ENCODE assay signal across 18 cellular contexts in genomic region chr14:104739546-104740516, GRCh38. TPM values are rescaled to one million over a fixed set of nuclear protein-coding genes. Genes with fewer than 3 reads are reported as not detected.
DNase-seq lines count a peak whose midpoint lies in the region; ATAC-seq, FAIRE-seq and TF ChIP-seq lines count a peak whose summit lies in the region.
"Had no signal": no experiment of that assay in that cellular context is flagged by ENCODE, and none has a peak within 500 bp of the region (broad histone marks: within the 10 kb centered on the region; RNA-seq: fewer than 3 reads in every experiment).

No MANE protein-coding gene starts in this region.

- H4K20me1 ChIP-seq in GM12878 (ENCODE audit: control insufficient read depth, insufficient read depth) (no peaks in the 10 kb centered on the region), osteoblast (ENCODE audit: insufficient read depth, low read length) (no peaks in the 10 kb centered on the region)

- in situ Hi-C loops in GM12878 (cut with MboI), result no loop called here

- no peaks in the 10 kb centered on the region for H3K4me1 ChIP-seq in GM12878 (ENCODE audit: control insufficient read depth, insufficient read depth, low read length)
- peaks cover 10% of the 10 kb centered on the region for H3K4me1 ChIP-seq in osteoblast (ENCODE audit: insufficient read depth, low read length)

- POLR2A ChIA-PET in GM12878 (lab: Charles Lee), result no interaction called here

- RAD21 ChIA-PET in GM12878 (lab: Charles Lee; ENCODE audit: unreplicated experiment), result no interaction called here

- no peak for FAIRE-seq in GM12878 (lab: Jason Lieb, UNC)
- FAIRE-seq: D721Med had no signal

- TF ChIP-seq EP300 in Ishikawa (IDR thresholded peaks at IDR 0.05; ENCODE audit: borderline replicate concordance), result no peak
- no peak for TF ChIP-seq EP300 in GM12878 (IDR thresholded peaks at IDR 0.05; ENCODE audit: borderline replicate concordance in 1 of 2, control insufficient read depth in 1 of 2, low read depth in 2 of 2, low read length in 2 of 2)

- no peaks in the 10 kb centered on the region for H3K9me3 ChIP-seq in GM12878 (replicated peaks; ENCODE audit: control insufficient read depth, insufficient read depth, low read length)
- H3K9me3 ChIP-seq in osteoblast (ENCODE audit: low read depth, low read length), result no peaks in the 10 kb centered on the region

- H2AFZ ChIP-seq in GM12878 (ENCODE audit: control insufficient read depth, low read depth, low read length) (no peak overlapping the region), osteoblast (ENCODE audit: low read length) (no peak overlapping the region)

- no peak overlapping the region for H3K4me2 ChIP-seq in GM12878 (ENCODE audit: control insufficient read depth, insufficient read depth)
- H3K4me2 ChIP-seq in osteoblast (ENCODE audit: insufficient read depth, low read length), result no peak overlapping the region

- ATAC-seq in GM12878, result no peak
- no peak for ATAC-seq in GM21360 (IDR thresholded peaks at IDR 0.05; ENCODE audit: unreplicated experiment)
- ATAC-seq: PC-3, SK-N-SH treated with all-trans-retinoic acid at 6 μM for 48 hours had no signal

- WGBS in GM12878 (ENCODE audit: insufficient coverage, insufficient replicate concordance, low lambda C conversion rate, missing lambda C conversion rate), result 41% methylated on average over 28 of the region's 29 CpGs

- no peak overlapping the region for H3K9ac ChIP-seq in GM12878 (ENCODE audit: control insufficient read depth, insufficient read depth, low read length)

- SMC1A ChIA-PET in GM12878 (lab: Charles Lee; ENCODE audit: uncharacterized antibody, unreplicated experiment), result interaction anchor here (0.6 kb wide), 1 partner anchor 9 kb away, joined by 3 read pairs; no protein-coding TSS in a partner anchor

- no peak overlapping the region for H3K4me3 ChIP-seq in GM12864 (ENCODE audit: low read depth, low read length)
- H3K4me3 ChIP-seq in GM12878, result no peak overlapping the region
- H3K4me3 ChIP-seq in osteoblast (ENCODE audit: insufficient read depth, low read length), result no peak overlapping the region

- no peaks in the 10 kb centered on the region; a peak in 3 of 4 replicates for H3K27me3 ChIP-seq in GM12878 (replicated peaks in 1 of 2; ENCODE audit: control insufficient read depth in 2 of 2, insufficient read depth in 2 of 2, low read length in 1 of 2)
- no peaks in the 10 kb centered on the region for H3K27me3 ChIP-seq in osteoblast (ENCODE audit: insufficient read depth, low read length)

- no TSS peak for BruUV-seq in GM12878 (replicated peaks; lab: Mats Ljungman, UMichigan)

- CTCF ChIA-PET in GM12878 (lab: Yijun Ruan, JAX), result interaction anchor here (1.3 kb wide), 1 partner anchor 66 kb away, joined by 3 read pairs; no protein-coding TSS in a partner anchor

- peak; percentile 16 for DNase-seq in GM12864 (ENCODE audit: low read depth)
- no peak for DNase-seq in GM12878 (ENCODE audit: low read depth, low spot score)
- peak; percentile 77 for DNase-seq in osteoblast (ENCODE audit: insufficient read length, low spot score, missing footprints)
- DNase-seq in retina, result no peak
- DNase-seq in NCI-H1092 treated with DMSO at 0.1 percent for 48 hours (lab: John Stamatoyannopoulos, UW), result no peak
- DNase-seq: GF-D8, GOT3, MV-4-11, NCI-H1436 treated with DMSO at 0.1 percent for 48 hours, NCI-H2107, NCI-H226, PC-3, Right ventricle myocardium superior had no signal

- H3K79me2 ChIP-seq in GM12878 (ENCODE audit: control insufficient read depth, insufficient read depth, low read length) (no peaks in the 10 kb centered on the region), osteoblast (ENCODE audit: insufficient read depth, low read length) (no peaks in the 10 kb centered on the region)

- H3K36me3 ChIP-seq in GM12878 (ENCODE audit: control insufficient read depth in 2 of 2, insufficient read depth in 2 of 2, low read length in 1 of 2), result no peaks in the 10 kb centered on the region
- no peaks in the 10 kb centered on the region for H3K36me3 ChIP-seq in osteoblast (ENCODE audit: insufficient read depth, low read length)

- intact Hi-C loops in GM12878 (cut with micrococcal nuclease; ENCODE audit: unreplicated experiment), result no loop called here

- no peak for TF ChIP-seq CTCF in GM12864 (IDR thresholded peaks at IDR 0.05; ENCODE audit: low read depth, low read length, missing control alignments)
- TF ChIP-seq CTCF in GM12878 (IDR thresholded peaks at IDR 0.05 in 2 of 3, conservative IDR thresholded peaks at IDR 0.05 in 1 of 3; ENCODE audit: control insufficient read depth in 2 of 3, extremely low read depth in 1 of 3, insufficient read depth in 1 of 3, low read depth in 3 of 3, low read length in 3 of 3), result no peak
- no peak for TF ChIP-seq CTCF in osteoblast (IDR thresholded peaks at IDR 0.05; ENCODE audit: extremely low read depth, low read depth, low read length)

- TF ChIP-seq POLR2A in GM12878 (IDR thresholded peaks at IDR 0.05; ENCODE audit: low read depth, low read length), result no peak

- H3K27ac ChIP-seq in GM12878 (ENCODE audit: control insufficient read depth, insufficient read depth), result no peak overlapping the region
- no peak overlapping the region for H3K27ac ChIP-seq in osteoblast (ENCODE audit: low read depth, low read length)

- TF ChIP-seq RAD21 in Ishikawa (IDR thresholded peaks at IDR 0.05; ENCODE audit: low read depth) (0 out of 2 replicates have a peak, but pooled peaks have one; percentile 6), GM12878 (IDR thresholded peaks at IDR 0.05; ENCODE audit: insufficient read depth, low read depth, low read length) (no peak)

RNA-seq across cellular contexts. Expression of gene SIVA1, which starts 13.1 kb away (rescaled TPM):
- 37.5 and 51.8 TPM in 2 replicates for total RNA-seq in GM12878 (2013; cell fraction: nucleolus; rRNA removed)
- 182 and 197 TPM in 2 replicates for total RNA-seq in GM12878 (2014; rRNA removed)
- total RNA-seq in GM12878 (2014; rRNA removed; fragmentation: Illumina TruSeq; extraction: Trizol), result 18.8 and 26.6 TPM in 2 replicates
- total RNA-seq in GM12878 (2021), result 128 and 137 TPM in 2 replicates
- 32.1 TPM for polyA plus RNA-seq in GM12878 (2011; ENCODE audit: low read depth)
- polyA plus RNA-seq in GM12878 (2011; rRNA removed), result 29.6 and 75.5 TPM in 2 replicates
- polyA plus RNA-seq in GM12878 (2011; cell fraction: cytosol; rRNA removed), result 159 and 299 TPM in 2 replicates
- 166 and 180 TPM in 2 replicates for polyA plus RNA-seq in GM12878 (2011; cell fraction: nucleus; rRNA removed)
- 63.7 and 67.4 TPM in 2 replicates for polyA plus RNA-seq in GM12878 (2012)
- 4.0 and 7.6 TPM in 2 replicates for polyA plus RNA-seq in GM12878 (2014; fragmentation: Illumina TruSeq; extraction: Trizol)
- 10 to 100 TPM in 1 of 2 experiments, 1 to 10 TPM in 1; 4.6 to 30.6 TPM for polyA plus RNA-seq in GM12878 (2014; fragmentation: Nextera tagmentation; extraction: Ambion mirVana)
- polyA plus RNA-seq in GM12878 (2014; rRNA removed), result 173 and 207 TPM in 2 replicates
- 100 to 1,000 TPM; 270 to 282 TPM for polyA plus RNA-seq in GM12878 (2016; fragmentation: Nextera tagmentation; extraction: Ambion mirVana)
- polyA minus RNA-seq in GM12878 (2011; rRNA and poly(A)+ RNA removed), result 23.3 and 46.5 TPM in 2 replicates
- polyA minus RNA-seq in GM12878 (2011; cell fraction: cytosol; rRNA and poly(A)+ RNA removed), result 29.1 and 29.4 TPM in 2 replicates
- polyA minus RNA-seq in GM12878 (2011; cell fraction: nucleus; rRNA and poly(A)+ RNA removed), result 18.7 and 28.8 TPM in 2 replicates
- 57.2 and 62.2 TPM in 2 replicates for total RNA-seq in osteoblast

RNA-seq across cellular contexts. Expression of gene ADSS1, which starts 15.8 kb away (rescaled TPM):
- 0.96 TPM in 1 of 2 replicates, not detected in the other for total RNA-seq in GM12878 (2013; cell fraction: nucleolus; rRNA removed)
- total RNA-seq in GM12878 (2014; rRNA removed) (not detected in 2 replicates), GM12878 (2014; rRNA removed; fragmentation: Illumina TruSeq; extraction: Trizol) (not detected in 2 replicates), GM12878 (2021) (0.28 TPM in 1 of 2 replicates, not detected in the other), osteoblast (2.1 and 4.3 TPM in 2 replicates)
- not detected for polyA plus RNA-seq in GM12878 (2011; ENCODE audit: low read depth)
- polyA plus RNA-seq in GM12878 (2011; rRNA removed) (0.19 and 0.39 TPM in 2 replicates), GM12878 (2014; fragmentation: Illumina TruSeq; extraction: Trizol) (0.12 TPM in 1 of 2 replicates, not detected in the other), GM12878 (2014; fragmentation: Nextera tagmentation; extraction: Ambion mirVana) (under 1 TPM in 1 of 2 experiments, not detected in 1; 0.11 TPM), GM12878 (2014; rRNA removed) (0.45 TPM in 1 of 2 replicates, not detected in the other), GM12878 (2016; fragmentation: Nextera tagmentation; extraction: Ambion mirVana) (not detected)
- polyA plus RNA-seq in GM12878 (2011; cell fraction: cytosol; rRNA removed), result 0.08 and 0.21 TPM in 2 replicates
- 0.87 and 1.3 TPM in 2 replicates for polyA plus RNA-seq in GM12878 (2011; cell fraction: nucleus; rRNA removed)
- 0.22 and 0.65 TPM in 2 replicates for polyA plus RNA-seq in GM12878 (2012)
- polyA minus RNA-seq in GM12878 (2011; rRNA and poly(A)+ RNA removed), result 0.10 TPM in 1 of 2 replicates, not detected in the other
- not detected in 2 replicates for polyA minus RNA-seq in GM12878 (2011; cell fraction: cytosol; rRNA and poly(A)+ RNA removed)
- polyA minus RNA-seq in GM12878 (2011; cell fraction: nucleus; rRNA and poly(A)+ RNA removed), result 0.38 TPM in 1 of 2 replicates, not detected in the other
- polyA plus RNA-seq: IgD-negative memory B cell had no signal

RNA-seq across cellular contexts. Expression of gene INF2, which starts 50.4 kb away (rescaled TPM):
- total RNA-seq in GM12878 (2013; cell fraction: nucleolus; rRNA removed), result 37.0 and 50.2 TPM in 2 replicates
- total RNA-seq in GM12878 (2014; rRNA removed), result 16.3 and 21.1 TPM in 2 replicates
- total RNA-seq in GM12878 (2014; rRNA removed; fragmentation: Illumina TruSeq; extraction: Trizol), result 5.7 and 5.8 TPM in 2 replicates
- 42.7 and 43.2 TPM in 2 replicates for total RNA-seq in GM12878 (2021)
- polyA plus RNA-seq in GM12878 (2011; ENCODE audit: low read depth), result 3.7 TPM
- 3.8 and 7.6 TPM in 2 replicates for polyA plus RNA-seq in GM12878 (2011; rRNA removed)
- 10.7 and 17.5 TPM in 2 replicates for polyA plus RNA-seq in GM12878 (2011; cell fraction: cytosol; rRNA removed)
- 60.3 and 71.2 TPM in 2 replicates for polyA plus RNA-seq in GM12878 (2011; cell fraction: nucleus; rRNA removed)
- 14.3 and 21.6 TPM in 2 replicates for polyA plus RNA-seq in GM12878 (2012)
- polyA plus RNA-seq in GM12878 (2014; fragmentation: Illumina TruSeq; extraction: Trizol), result 2.7 and 5.3 TPM in 2 replicates
- 1 to 10 TPM in 1 of 2 experiments, under 1 TPM in 1; 0.72 to 2.1 TPM for polyA plus RNA-seq in GM12878 (2014; fragmentation: Nextera tagmentation; extraction: Ambion mirVana)
- polyA plus RNA-seq in GM12878 (2014; rRNA removed), result 28.2 and 33.9 TPM in 2 replicates
- 1 to 10 TPM; 8.9 to 9.1 TPM for polyA plus RNA-seq in GM12878 (2016; fragmentation: Nextera tagmentation; extraction: Ambion mirVana)
- polyA minus RNA-seq in GM12878 (2011; rRNA and poly(A)+ RNA removed), result 6.9 and 11.0 TPM in 2 replicates
- 4.5 and 10.3 TPM in 2 replicates for polyA minus RNA-seq in GM12878 (2011; cell fraction: cytosol; rRNA and poly(A)+ RNA removed)
- polyA minus RNA-seq in GM12878 (2011; cell fraction: nucleus; rRNA and poly(A)+ RNA removed), result 9.9 and 14.4 TPM in 2 replicates
- total RNA-seq in osteoblast, result 46.6 and 49.2 TPM in 2 replicates

RNA-seq across cellular contexts. Expression of gene AKT1, which starts 55.7 kb away (rescaled TPM):
- total RNA-seq in GM12878 (2013; cell fraction: nucleolus; rRNA removed), result 49.2 and 56.5 TPM in 2 replicates
- total RNA-seq in GM12878 (2014; rRNA removed) (70.8 and 83.6 TPM in 2 replicates), GM12878 (2014; rRNA removed; fragmentation: Illumina TruSeq; extraction: Trizol) (55.9 and 62.4 TPM in 2 replicates), GM12878 (2021) (102 and 110 TPM in 2 replicates), osteoblast (156 and 188 TPM in 2 replicates)
- polyA plus RNA-seq in GM12878 (2011; ENCODE audit: low read depth), result 19.1 TPM
- polyA plus RNA-seq in GM12878 (2011; rRNA removed) (44.8 and 70.3 TPM in 2 replicates), GM12878 (2014; fragmentation: Illumina TruSeq; extraction: Trizol) (19.3 and 55.4 TPM in 2 replicates), GM12878 (2014; fragmentation: Nextera tagmentation; extraction: Ambion mirVana) (1 to 10 TPM in 1 of 2 experiments, under 1 TPM in 1; 0.63 to 1.4 TPM), GM12878 (2014; rRNA removed) (92.3 and 101 TPM in 2 replicates), GM12878 (2016; fragmentation: Nextera tagmentation; extraction: Ambion mirVana) (1 to 10 TPM; 9.0 to 9.2 TPM)
- polyA plus RNA-seq in GM12878 (2011; cell fraction: cytosol; rRNA removed), result 99.2 and 131 TPM in 2 replicates
- polyA plus RNA-seq in GM12878 (2011; cell fraction: nucleus; rRNA removed), result 234 and 307 TPM in 2 replicates
- polyA plus RNA-seq in GM12878 (2012), result 50.8 and 57.6 TPM in 2 replicates
- polyA minus RNA-seq in GM12878 (2011; rRNA and poly(A)+ RNA removed), result 64.3 and 96.2 TPM in 2 replicates
- polyA minus RNA-seq in GM12878 (2011; cell fraction: cytosol; rRNA and poly(A)+ RNA removed), result 42.0 and 48.6 TPM in 2 replicates
- 23.0 and 34.0 TPM in 2 replicates for polyA minus RNA-seq in GM12878 (2011; cell fraction: nucleus; rRNA and poly(A)+ RNA removed)

Comparison
In these comparisons a context has a peak if more than half of its experiments do, and no peak if none do; other contexts are left out.
1. DNase-seq: peak in GM12864 (single experiment) and osteoblast (single experiment); none in GM12878 (single experiment), retina (single experiment) and NCI-H1092 treated with DMSO at 0.1 percent for 48 hours (single experiment).